In the genomic region with DNA sequence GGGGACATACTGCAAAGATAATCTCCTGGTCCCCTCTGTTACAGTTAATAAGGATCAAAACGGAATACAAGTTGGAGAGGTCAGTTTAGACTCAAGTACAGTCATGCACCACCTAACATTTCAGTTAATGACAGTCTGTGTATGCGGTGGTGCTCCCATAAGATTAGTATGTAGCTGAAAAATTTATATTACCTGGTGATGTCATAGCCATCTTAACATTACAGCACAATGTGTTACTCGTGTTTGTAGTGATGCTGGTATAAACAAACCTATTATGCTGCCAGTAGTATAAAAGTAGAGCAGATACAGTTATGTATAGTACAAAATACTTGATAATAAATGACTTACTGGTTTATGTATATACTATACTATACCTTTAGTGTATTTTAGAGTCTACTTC, we compare ENCODE assay signal across 1 cellular context.
TF ChIP-seq lines count a peak whose summit lies in the region.

No MANE protein-coding gene starts in this region.

TF ChIP-seq in IMR-90, 13 proteins besides CTCF, POLR2A, EP300 and RAD21:
- TF ChIP-seq MXI1 (IDR thresholded peaks at IDR 0.05; ENCODE audit: borderline replicate concordance, low read depth, low read length) = no peak
- TF ChIP-seq FOS (IDR thresholded peaks at IDR 0.05; ENCODE audit: low read depth, low read length) = no peak
- TF ChIP-seq MAFK (IDR thresholded peaks at IDR 0.05; ENCODE audit: low read depth, low read length) = no peak
- no peak for TF ChIP-seq MAZ (IDR thresholded peaks at IDR 0.05; ENCODE audit: borderline replicate concordance, low read depth, low read length)
- no peak for TF ChIP-seq BHLHE40 (IDR thresholded peaks at IDR 0.05; ENCODE audit: low read depth, low read length)
- TF ChIP-seq RCOR1 (IDR thresholded peaks at IDR 0.05; ENCODE audit: insufficient replicate concordance, low read length) = no peak
- TF ChIP-seq, protein P1, sequence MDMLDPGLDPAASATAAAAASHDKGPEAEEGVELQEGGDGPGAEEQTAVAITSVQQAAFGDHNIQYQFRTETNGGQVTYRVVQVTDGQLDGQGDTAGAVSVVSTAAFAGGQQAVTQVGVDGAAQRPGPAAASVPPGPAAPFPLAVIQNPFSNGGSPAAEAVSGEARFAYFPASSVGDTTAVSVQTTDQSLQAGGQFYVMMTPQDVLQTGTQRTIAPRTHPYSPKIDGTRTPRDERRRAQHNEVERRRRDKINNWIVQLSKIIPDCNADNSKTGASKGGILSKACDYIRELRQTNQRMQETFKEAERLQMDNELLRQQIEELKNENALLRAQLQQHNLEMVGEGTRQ (IDR thresholded peaks at IDR 0.05; ENCODE audit: low read depth, low read length) = no peak
- TF ChIP-seq RFX5 (IDR thresholded peaks at IDR 0.05; ENCODE audit: low read depth, low read length) = no peak
- TF ChIP-seq CHD1 (IDR thresholded peaks at IDR 0.05; ENCODE audit: low read depth, low read length) = no peak
- TF ChIP-seq NFE2L2 (IDR thresholded peaks at IDR 0.05; ENCODE audit: low read depth, low read length) = no peak
- TF ChIP-seq, protein P2, sequence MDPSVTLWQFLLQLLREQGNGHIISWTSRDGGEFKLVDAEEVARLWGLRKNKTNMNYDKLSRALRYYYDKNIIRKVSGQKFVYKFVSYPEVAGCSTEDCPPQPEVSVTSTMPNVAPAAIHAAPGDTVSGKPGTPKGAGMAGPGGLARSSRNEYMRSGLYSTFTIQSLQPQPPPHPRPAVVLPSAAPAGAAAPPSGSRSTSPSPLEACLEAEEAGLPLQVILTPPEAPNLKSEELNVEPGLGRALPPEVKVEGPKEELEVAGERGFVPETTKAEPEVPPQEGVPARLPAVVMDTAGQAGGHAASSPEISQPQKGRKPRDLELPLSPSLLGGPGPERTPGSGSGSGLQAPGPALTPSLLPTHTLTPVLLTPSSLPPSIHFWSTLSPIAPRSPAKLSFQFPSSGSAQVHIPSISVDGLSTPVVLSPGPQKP (IDR thresholded peaks at IDR 0.05; ENCODE audit: borderline replicate concordance, low read depth, low read length) = no peak
- TF ChIP-seq SMC3 (IDR thresholded peaks at IDR 0.05; ENCODE audit: low read depth, low read length) = no peak
- TF ChIP-seq CEBPB (IDR thresholded peaks at IDR 0.05; ENCODE audit: low read depth, low read length) = no peak
TF ChIP-seq in IMR-90: peak in this region for 0.
